Comparison of ENCODE assay signal across 19 cellular contexts in genomic region chrX:73842541-73843234, GRCh38. TPM values are rescaled to one million over a fixed set of nuclear protein-coding genes. Genes with fewer than 3 reads are reported as not detected.
DNase-seq lines count a peak whose midpoint lies in the region; ATAC-seq, FAIRE-seq and TF ChIP-seq lines count a peak whose summit lies in the region.
"Had no signal": no experiment of that assay in that cellular context is flagged by ENCODE, and none has a peak within 500 bp of the region (broad histone marks: within the 10 kb centered on the region; RNA-seq: fewer than 3 reads in every experiment).

No MANE protein-coding gene starts in this region.

- TF ChIP-seq EP300 in K562 (IDR thresholded peaks at IDR 0.05; ENCODE audit: low read length): no peak

- peaks cover 100% of the 10 kb centered on the region for H3K79me2 ChIP-seq in K562 (ENCODE audit: control insufficient read depth, insufficient read depth, low read length)

- H3K27me3 Mint-ChIP-seq in CD4-positive, CD25-positive, alpha-beta regulatory T cell: peaks cover 4% of the 10 kb centered on the region
- H3K27me3 Mint-ChIP-seq: B cell, IgD-negative memory B cell had no signal

- H3K9me3 Mint-ChIP-seq in CD4-positive, CD25-positive, alpha-beta regulatory T cell: no peaks in the 10 kb centered on the region
- H3K9me3 Mint-ChIP-seq: CD14-positive monocyte, IgD-negative memory B cell had no signal

- 39% methylated on average over 3 of the region's 4 CpGs for WGBS in K562 (ENCODE audit: insufficient coverage, low coverage, missing lambda C conversion rate)

- BruUV-seq in K562 (replicated peaks; lab: Mats Ljungman, UMichigan): no TSS peak

- no peak for TF ChIP-seq POLR2A in K562 (conservative IDR thresholded peaks at IDR 0.05)

- no peak for TF ChIP-seq CTCF in K562 (IDR thresholded peaks at IDR 0.05 in 2 of 3, conservative IDR thresholded peaks at IDR 0.05 in 1 of 3; ENCODE audit: insufficient read depth in 2 of 3, low read depth in 1 of 3, low read length in 3 of 3)

- peaks cover 3% of the 10 kb centered on the region for H3K9me1 ChIP-seq in K562 (ENCODE audit: control insufficient read depth, insufficient read depth, low read length)

- no peak for ATAC-seq in CD4-positive, CD25-positive, alpha-beta regulatory T cell (ENCODE audit: low read depth in 2 of 2)
- ATAC-seq in K562 (no peak), Right ventricle myocardium superior (ENCODE audit: poor library complexity) (no peak)

- peaks cover 0 to 83% (median 5%) of the 10 kb centered on the region in 4 donors for H3K4me1 Mint-ChIP-seq in CD4-positive, CD25-positive, alpha-beta regulatory T cell
- H3K4me1 Mint-ChIP-seq: B cell had no signal

- H3K4me3 Mint-ChIP-seq in CD4-positive, CD25-positive, alpha-beta regulatory T cell: peak overlapping the region in 3 of 4 donors; percentile 34 to 68 (median 42)
- H3K4me3 Mint-ChIP-seq: B cell, CD14-positive monocyte had no signal

- in situ Hi-C loops in K562 (cut with MboI): no loop called here

- intact Hi-C loops in K562 (cut with micrococcal nuclease): no loop called here
- intact Hi-C loops in Right ventricle myocardium superior (cut with DNase I): no loop called here

- H3K36me3 ChIP-seq in BLaER1: peaks cover 60% of the 10 kb centered on the region
- no peaks in the 10 kb centered on the region for H3K36me3 ChIP-seq in CD4-positive, CD25-positive, alpha-beta regulatory T cell (ENCODE audit: control insufficient read depth, insufficient read depth, low read length)
- H3K36me3 ChIP-seq in K562 (ENCODE audit: control insufficient read depth, insufficient read depth, low read length): peaks cover 39% of the 10 kb centered on the region; the same call in 2 of the 3 replicates

- H3K27me3 ChIP-seq in BLaER1: no peaks in the 10 kb centered on the region
- no peaks in the 10 kb centered on the region for H3K27me3 ChIP-seq in CD4-positive, CD25-positive, alpha-beta regulatory T cell (ENCODE audit: control insufficient read depth, insufficient read depth, low read length)
- H3K27me3 ChIP-seq in K562 (ENCODE audit: control insufficient read depth in 2 of 2, insufficient read depth in 2 of 2, low read length in 2 of 2): no peaks in the 10 kb centered on the region

- CTCF ChIA-PET in HEK293T (lab: Yijun Ruan, JAX) (no interaction called here), K562 (lab: Yijun Ruan, JAX; ENCODE audit: low intra/inter-chr PET ratio) (no interaction called here)

- H4K20me1 ChIP-seq in BLaER1: peaks cover 100% of the 10 kb centered on the region
- peaks cover 47% of the 10 kb centered on the region for H4K20me1 ChIP-seq in K562 (replicated peaks; ENCODE audit: control insufficient read depth, insufficient read depth, low read length)

- no peaks in the 10 kb centered on the region for H3K9me3 ChIP-seq in BLaER1
- no peaks in the 10 kb centered on the region for H3K9me3 ChIP-seq in CD4-positive, CD25-positive, alpha-beta regulatory T cell (ENCODE audit: control insufficient read depth in 2 of 2, low read length in 2 of 2)
- H3K9me3 ChIP-seq in K562 (replicated peaks; ENCODE audit: control insufficient read depth, insufficient read depth, low read depth, low read length): no peaks in the 10 kb centered on the region

- no peak for TF ChIP-seq RAD21 in K562 (CRISPR knock-in tag; conservative IDR thresholded peaks at IDR 0.05 in 1 of 2, IDR thresholded peaks at IDR 0.05 in 1 of 2)

- no peaks in the 10 kb centered on the region for H3K36me3 Mint-ChIP-seq in CD4-positive, CD25-positive, alpha-beta regulatory T cell
- H3K36me3 Mint-ChIP-seq: IgD-negative memory B cell had no signal

- H3K27ac ChIP-seq in BLaER1: no peak overlapping the region
- H3K27ac ChIP-seq in CD4-positive, CD25-positive, alpha-beta regulatory T cell (ENCODE audit: insufficient read depth, low read length, poor library complexity, severe bottlenecking): no peak overlapping the region
- no peak overlapping the region for H3K27ac ChIP-seq in K562 (ENCODE audit: extremely low read depth, low read depth, low read length)
- H3K27ac ChIP-seq: HL-60, KMS-11 had no signal

- H3K4me3 ChIP-seq in BLaER1: no peak overlapping the region
- no peak overlapping the region for H3K4me3 ChIP-seq in CD4-positive, CD25-positive, alpha-beta regulatory T cell (ENCODE audit: low read depth, low read length)
- H3K4me3 ChIP-seq in K562: no peak overlapping the region

- H3K27ac Mint-ChIP-seq in CD4-positive, CD25-positive, alpha-beta regulatory T cell: peak overlapping the region in 1 of 3 donors; percentile 21
- H3K27ac Mint-ChIP-seq: B cell, IgD-negative memory B cell had no signal

- peak overlapping the region; percentile 29; the same call in 1 of the 2 replicates for H3K4me2 ChIP-seq in BLaER1
- no peak overlapping the region for H3K4me2 ChIP-seq in K562 (ENCODE audit: insufficient read depth, low read length)
- H3K4me2 ChIP-seq: KMS-11 had no signal

- DNase-seq in CD4-positive, CD25-positive, alpha-beta regulatory T cell: no peak
- DNase-seq in HEK293T (ENCODE audit: extremely low spot score) (no peak), K562 (ENCODE audit: extremely low read depth in 1 of 4, low spot score in 3 of 4) (no peak), HT-29 (ENCODE audit: low spot score) (no peak), Right ventricle myocardium superior (no peak), HuH-7.5 (ENCODE audit: low spot score) (no peak)
- DNase-seq: Calu3, DMS79, HCEC 1CT had no signal

- no peak overlapping the region for H2AFZ ChIP-seq in K562 (ENCODE audit: low read depth, low read length)

- H3K4me1 ChIP-seq in BLaER1 (peaks cover 18% of the 10 kb centered on the region), K562 (replicated peaks in 1 of 2; ENCODE audit: control insufficient read depth in 2 of 2, insufficient read depth in 2 of 2, low read length in 2 of 2) (no peaks in the 10 kb centered on the region; a peak in 1 of 5 replicates)
- peaks cover 4% of the 10 kb centered on the region for H3K4me1 ChIP-seq in CD4-positive, CD25-positive, alpha-beta regulatory T cell (ENCODE audit: control insufficient read depth, insufficient read depth, low read length, poor library complexity, severe bottlenecking)

- POLR2A ChIA-PET in HEK293T (lab: Yijun Ruan, JAX): interaction anchor here (1.5 kb wide), 1 partner anchor 8 kb away, joined by 5 read pairs; no protein-coding TSS in a partner anchor
- POLR2A ChIA-PET in K562 (lab: Yijun Ruan, JAX): no interaction called here

- no peak for FAIRE-seq in K562 (lab: Jason Lieb, UNC)
- FAIRE-seq: A204.1, GM12891 had no signal

- H3K9ac ChIP-seq in BLaER1 (no peak overlapping the region), K562 (ENCODE audit: insufficient read depth in 1 of 2, low read depth in 2 of 2, low read length in 2 of 2) (no peak overlapping the region)
- H3K9ac ChIP-seq: KMS-11 had no signal

TF ChIP-seq in HEK293T, 16 proteins besides CTCF, POLR2A, EP300 and RAD21 (continues in another document):
- peak; percentile 64 for TF ChIP-seq PKNOX1 (IDR thresholded peaks at IDR 0.05)
- TF ChIP-seq FOXA1 (IDR thresholded peaks at IDR 0.05): no peak
- no peak for TF ChIP-seq NFRKB (IDR thresholded peaks at IDR 0.05)
- peak; percentile 48; the same call in 1 of the 2 replicates for TF ChIP-seq FOXK2 (IDR thresholded peaks at IDR 0.05)
- TF ChIP-seq TARDBP (IDR thresholded peaks at IDR 0.05): no peak

TF ChIP-seq in K562, 482 proteins besides CTCF, POLR2A, EP300 and RAD21:
- TF ChIP-seq RBFOX2 (IDR thresholded peaks at IDR 0.05; ENCODE audit: low read depth, low read length): 0 out of 2 replicates have a peak, but pooled peaks have one; percentile 11
- no peak for TF ChIP-seq ELK1 (CRISPR knock-in tag; IDR thresholded peaks at IDR 0.05)

RNA-seq across cellular contexts. Expression of gene XIST, which starts 9.8 kb away (rescaled TPM):
- total RNA-seq in CD4-positive, CD25-positive, alpha-beta regulatory T cell: 455 TPM
- 10 to 100 TPM in 2 of 4 donors, 1 to 10 TPM in 1, not detected in 1; 9.2 to 12.2 (median 10.9) TPM for polyA plus RNA-seq in CD4-positive, CD25-positive, alpha-beta regulatory T cell
- total RNA-seq in K562 (2011; cell fraction: chromatin; rRNA removed; ENCODE audit: low replicate concordance): 661 and 2,130 TPM in 2 replicates
- total RNA-seq in K562 (2011; cell fraction: nucleolus; rRNA removed): 322 and 478 TPM in 2 replicates
- total RNA-seq in K562 (2011; cell fraction: nucleoplasm; rRNA removed): 1,154 and 2,123 TPM in 2 replicates
- total RNA-seq in K562 (2014; rRNA removed) (22.4 and 25.0 TPM in 2 replicates), K562 (2014; rRNA removed; fragmentation: Illumina TruSeq; extraction: Trizol) (53.6 and 55.5 TPM in 2 replicates), K562 (2015; rRNA removed; fragmentation: Illumina TruSeq; extraction: Trizol) (48.7 and 51.6 TPM in 2 replicates), K562 (2021) (63.6 and 72.5 TPM in 2 replicates), Right ventricle myocardium superior (0.59 TPM)
- polyA plus RNA-seq in K562 (2011; rRNA removed) (160 and 206 TPM in 2 replicates), K562 (2014; fragmentation: Illumina TruSeq; extraction: Trizol) (104 and 127 TPM in 2 replicates), K562 (2014; fragmentation: Nextera tagmentation; extraction: Ambion mirVana) (10 to 100 TPM; 22.9 to 23.0 TPM), K562 (2014; rRNA removed) (120 and 130 TPM in 2 replicates)
- polyA plus RNA-seq in K562 (2011; cell fraction: cytosol; rRNA removed): 3.0 and 11.3 TPM in 2 replicates
- 643 and 1,009 TPM in 2 replicates for polyA plus RNA-seq in K562 (2011; cell fraction: nucleus; rRNA removed)
- 66.7 and 133 TPM in 2 replicates for polyA plus RNA-seq in K562 (2012)
- polyA minus RNA-seq in K562 (2011; rRNA and poly(A)+ RNA removed): 175 and 222 TPM in 2 replicates
- 12.2 and 12.4 TPM in 2 replicates for polyA minus RNA-seq in K562 (2011; cell fraction: cytosol; rRNA and poly(A)+ RNA removed)
- polyA minus RNA-seq in K562 (2011; cell fraction: nucleus; rRNA and poly(A)+ RNA removed): 287 and 466 TPM in 2 replicates
- 44.9 and 45.2 TPM in 2 replicates for total RNA-seq in HT-29 (2014; rRNA removed; shearing (Covaris generic))
- total RNA-seq: B cell, G401, H4 had no signal
